22 cellular contexts compared by ENCODE assay signal in genomic region chr13:73036566-73036965, GRCh38.
"Had no signal": no experiment of that assay in that cellular context is flagged by ENCODE, and none has a peak within 500 bp of the region (broad histone marks: within the 10 kb centered on the region; RNA-seq: fewer than 3 reads in every experiment).

No MANE protein-coding gene starts in this region.

- H3K9ac ChIP-seq: KMS-11, SK-N-SH had no signal

- H3K4me1 ChIP-seq: SJSA1 had no signal

- DNase-seq: IMR-90, Kasumi-1, MM.1S, NCI-H1092 treated with DMSO at 0.1 percent for 48 hours, NCI-H1436, NCI-H187, NCI-H2029, NCI-H2081 treated with DMSO at 0.1 percent for 48 hours, NCI-H2171, NCI-H226, NCI-H446, NCI-H510A, NCI-H526, Right ventricle myocardium superior, RPMI8226, SIG-M5, SK-N-SH, SW 1271 had no signal

- H3K27ac ChIP-seq: KMS-11, SJSA1 had no signal

- H3K27me3 ChIP-seq: SJSA1 had no signal

- H3K36me3 ChIP-seq: SJSA1 had no signal

- ATAC-seq: HepG2 had no signal

- H3K4me2 ChIP-seq: KMS-11, SK-N-SH had no signal

- H3K4me3 ChIP-seq: SJSA1 had no signal

- FAIRE-seq: HepG2, RCC 7860 had no signal

- H3K9me3 ChIP-seq: SJSA1, SK-N-SH had no signal
